ENCODE assay signal across 33 cellular contexts in the genomic region with DNA sequence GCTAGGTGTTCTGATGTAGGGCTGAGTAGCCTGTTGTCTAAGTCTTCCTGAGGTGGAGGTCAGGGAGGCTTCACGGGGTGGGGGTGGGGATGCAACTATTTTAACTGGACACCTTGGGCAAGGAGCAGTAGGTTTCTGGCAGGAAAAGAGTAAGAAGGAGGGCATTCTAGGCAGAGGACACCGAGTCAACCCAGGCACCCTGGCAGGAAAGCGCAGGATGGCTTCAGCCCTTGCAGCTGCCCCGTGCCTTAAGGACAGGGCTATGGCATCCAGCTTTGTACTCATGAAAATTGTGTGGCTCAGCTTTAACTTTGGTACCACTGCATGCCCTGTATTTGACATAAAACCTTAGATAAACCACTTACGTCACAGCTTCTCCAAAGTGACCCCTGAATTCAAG.
"Had no signal": no experiment of that assay in that cellular context is flagged by ENCODE, and none has a peak within 500 bp of the region (broad histone marks: within the 10 kb centered on the region; RNA-seq: fewer than 3 reads in every experiment).

No MANE protein-coding gene starts in this region.

- H3K4me1 ChIP-seq: body of pancreas, breast epithelium had no signal

- H3K9me3 ChIP-seq: adrenal gland, body of pancreas, breast epithelium had no signal

- H3K27ac ChIP-seq: adrenal gland, body of pancreas, brain microvascular endothelial cell, breast epithelium, VCaP had no signal

- H3K27me3 ChIP-seq: adrenal gland, body of pancreas, brain microvascular endothelial cell, breast epithelium had no signal

- H3K4me3 ChIP-seq: adrenal gland, body of pancreas, breast epithelium had no signal

- ATAC-seq: activated CD4-positive, alpha-beta T cell treated with anti-CD3 and anti-CD28 coated beads for 36 hours; activated CD4-positive, CD25-positive, alpha-beta regulatory T cell treated with anti-CD3 and anti-CD28 coated beads, Interleukin-2, amount 50 U/mL, for 24 hours; activated CD8-positive, alpha-beta T cell treated with anti-CD3 and anti-CD28 coated beads for 36 hours; activated naive CD4-positive, alpha-beta T cell treated with anti-CD3 and anti-CD28 coated beads, Interleukin-2, amount 50 U/mL, for 72 hours; activated T-cell treated with anti-CD3 and anti-CD28 coated beads, Interleukin-2, amount 50 U/mL, for 4 hours; activated T-cell treated with anti-CD3 and anti-CD28 coated beads, Interleukin-2, amount 50 U/mL, for 72 hours; activated T-helper 17 cell treated with anti-CD3 and anti-CD28 coated beads, Interleukin-2, amount 50 U/mL, for 72 hours; body of pancreas had no signal

- DNase-seq: activated B cell treated with CpG ODN at 0.5 μM for 24 hours; activated CD4-positive, alpha-beta memory T cell treated with anti-CD3 and anti-CD28 coated beads for 36 hours; activated CD4-positive, alpha-beta T cell treated with anti-CD3 and anti-CD28 coated beads for 1 hour; activated CD4-positive, alpha-beta T cell treated with anti-CD3 and anti-CD28 coated beads for 36 hours; activated CD4-positive, alpha-beta T cell treated with anti-CD3 and anti-CD28 coated beads, Interleukin-2, amount 10 ng/mL, durations not matched to agents 24 days and 14 days; activated CD4-positive, alpha-beta T cell treated with anti-CD3 and anti-CD28 coated beads, Interleukin-2, amount 50 U/mL, for 1 hour; activated CD4-positive, alpha-beta T cell treated with anti-CD3 and anti-CD28 coated beads, Interleukin-2, amount 50 U/mL, for 4 hours; activated CD8-positive, alpha-beta memory T cell treated with anti-CD3 and anti-CD28 coated beads, Interleukin-2, amount 50 U/mL, for 4 hours; activated CD8-positive, alpha-beta T cell treated with anti-CD3 and anti-CD28 coated beads for 36 hours; activated effector memory CD4-positive, alpha-beta T cell treated with anti-CD3 and anti-CD28 coated beads, Interleukin-2, amount 50 U/mL, for 16 hours; activated gamma-delta T cell treated with Interleukin-2 at 50 U/mL for 16 hours; activated naive CD4-positive, alpha-beta T cell; activated naive CD4-positive, alpha-beta T cell treated with anti-CD3 and anti-CD28 coated beads for 36 hours; activated naive CD4-positive, alpha-beta T cell treated with anti-CD3 and anti-CD28 coated beads, Interleukin-2, amount 50 U/mL, for 16 hours; activated naive CD8-positive, alpha-beta T cell treated with anti-CD3 and anti-CD28 coated beads for 36 hours; activated T-cell treated with anti-CD3 and anti-CD28 coated beads for 4 hours; activated T-cell treated with anti-CD3 and anti-CD28 coated beads, Interleukin-2, amount 50 U/mL, for 1 hour; activated T-cell treated with anti-CD3 and anti-CD28 coated beads, Interleukin-2, amount 50 U/mL, for 4 hours; activated T-cell treated with anti-CD3 and anti-CD28 coated beads, Interleukin-2, amount 50 U/mL, for 72 hours; adrenal gland; amniotic stem cell; aorta; body of pancreas; brain microvascular endothelial cell; SW 1271; T-helper 1 cell; T-helper 2 cell; T-helper 9 cell had no signal

- H3K36me3 ChIP-seq: adrenal gland, brain microvascular endothelial cell, breast epithelium had no signal
